8 cellular contexts compared by ENCODE assay signal in genomic region chr7:102363549-102364393, GRCh38. TPM values are rescaled to one million over a fixed set of nuclear protein-coding genes. Genes with fewer than 3 reads are reported as not detected.
A peak's percentile ranks its signal among the peaks of the same experiment; 100 is the strongest.
DNase-seq lines count a peak whose midpoint lies in the region; ATAC-seq, FAIRE-seq and TF ChIP-seq lines count a peak whose summit lies in the region.
"Not testable (repeated sequence)": the region's sequence is repeated elsewhere in the genome, so short reads cannot be mapped to it uniquely, and the experiment has no call there.

No MANE protein-coding gene starts in this region.

- H3K4me3 Mint-ChIP-seq in central memory CD8-positive, alpha-beta T cell, result peak overlapping the region; percentile 87

- H3K9me3 Mint-ChIP-seq in central memory CD8-positive, alpha-beta T cell, result not testable (repeated sequence)

- H3K4me3 ChIP-seq in AG10803 (ENCODE audit: low read length) (peak overlapping the region; percentile 62), keratinocyte (ENCODE audit: control insufficient read depth in 2 of 3, extremely low read depth in 1 of 3, insufficient read depth in 2 of 3, low read depth in 1 of 3, low read length in 3 of 3) (peak overlapping the region; percentile 60 to 66 (median 62))

- DNase-seq in AG10803 (ENCODE audit: low read depth) (peak; percentile 99), NCI-H226 (peak; percentile 98), keratinocyte (ENCODE audit: low read depth, low spot score) (peak; percentile 71)
- DNase-seq in activated CD4-positive, CD25-positive, alpha-beta regulatory T cell (lab: John Stamatoyannopoulos, UW), result peak; percentile 76 to 86 (median 82)
- peak; percentile 76 to 93 for DNase-seq in central memory CD8-positive, alpha-beta T cell (ENCODE audit: low spot score in 2 of 2)
- peak; percentile 82 to 92 (median 91) for DNase-seq in stimulated activated CD4-positive, alpha-beta T cell treated with anti-CD3 and anti-CD28 coated beads, Interleukin-12 subunit alpha, Interleukin-12 subunit beta, amount 100 ng/mL, for 48 hours (ENCODE audit: low read depth in 2 of 3, low spot score in 1 of 3)

- peak; percentile 99 for ATAC-seq in GM19023 (IDR thresholded peaks at IDR 0.05; ENCODE audit: unreplicated experiment)
- ATAC-seq in HG03196 (IDR thresholded peaks at IDR 0.05; ENCODE audit: unreplicated experiment), result peak; percentile 98
- peak; percentile 99 for ATAC-seq in central memory CD8-positive, alpha-beta T cell (replicated peaks; ENCODE audit: extremely low read depth, poor library complexity, severe bottlenecking)

- H3K79me2 ChIP-seq in keratinocyte (ENCODE audit: control insufficient read depth, insufficient read depth, low read length), result peaks cover 15% of the 10 kb centered on the region

- H2AFZ ChIP-seq in keratinocyte (ENCODE audit: control insufficient read depth, low read length), result peak overlapping the region; percentile 63

- not testable (repeated sequence) for H3K9me1 ChIP-seq in keratinocyte (ENCODE audit: control insufficient read depth, extremely low read depth, insufficient read depth, low read length)

- peak overlapping the region; percentile 73 for H3K9ac ChIP-seq in keratinocyte (ENCODE audit: control insufficient read depth, extremely low read depth, insufficient read depth, low read length)

- H3K27me3 ChIP-seq in keratinocyte (ENCODE audit: control insufficient read depth, extremely low read depth, insufficient read depth, low read length), result not testable (repeated sequence)

- peak; percentile 34 for TF ChIP-seq CTCF in AG10803 (conservative IDR thresholded peaks at IDR 0.05; ENCODE audit: low read length)
- not testable (repeated sequence) for TF ChIP-seq CTCF in keratinocyte (optimal IDR thresholded peaks at IDR 0.05 in 1 of 3, IDR thresholded peaks at IDR 0.05 in 1 of 3, conservative IDR thresholded peaks at IDR 0.05 in 1 of 3; ENCODE audit: extremely low read depth in 1 of 3, insufficient read depth in 2 of 3, low read length in 3 of 3)

- H3K36me3 Mint-ChIP-seq in central memory CD8-positive, alpha-beta T cell (ENCODE audit: insufficient read depth), result peaks cover 16% of the 10 kb centered on the region

- H3K36me3 ChIP-seq in keratinocyte (ENCODE audit: control insufficient read depth in 2 of 2, extremely low read depth in 1 of 2, insufficient read depth in 2 of 2, low read length in 2 of 2), result not testable (repeated sequence)

- peak overlapping the region; percentile 73 for H3K27ac Mint-ChIP-seq in central memory CD8-positive, alpha-beta T cell (ENCODE audit: low read depth)

- not testable (repeated sequence) for FAIRE-seq in keratinocyte (lab: Jason Lieb, UNC)

- not testable (repeated sequence) for H3K9me3 ChIP-seq in keratinocyte (ENCODE audit: control insufficient read depth, low read depth, low read length)

- not testable (repeated sequence) for H3K4me1 ChIP-seq in keratinocyte (ENCODE audit: control insufficient read depth, extremely low read depth, insufficient read depth, low read length)

- dilution Hi-C loops in keratinocyte (cut with MboI; ENCODE audit: extremely low pct_ligation_motif_present, low sequenced_read_pairs), result not testable (repeated sequence)

- H3K27me3 Mint-ChIP-seq in central memory CD8-positive, alpha-beta T cell, result not testable (repeated sequence)

- H3K4me2 ChIP-seq in keratinocyte (ENCODE audit: control insufficient read depth, extremely low read depth, insufficient read depth, low read depth, low read length), result peak overlapping the region; percentile 70

- H3K27ac ChIP-seq in keratinocyte (ENCODE audit: control insufficient read depth, insufficient read depth, low read length), result peak overlapping the region; percentile 40

- peaks cover 16% of the 10 kb centered on the region for H3K4me1 Mint-ChIP-seq in central memory CD8-positive, alpha-beta T cell

- not testable (repeated sequence) for H4K20me1 ChIP-seq in keratinocyte (ENCODE audit: control insufficient read depth, extremely low read depth, insufficient read depth, low read length)

RNA-seq across cellular contexts. Expression of gene SPDYE6, which starts 7.5 kb away (rescaled TPM):
- polyA plus RNA-seq in keratinocyte, result not detected in 3 replicates
- not detected for polyA plus RNA-seq in keratinocyte (2011; ENCODE audit: low read depth)
- polyA plus RNA-seq in keratinocyte (2011; cell fraction: cytosol; rRNA removed), result not detected in 2 replicates
- polyA plus RNA-seq in keratinocyte (2011; cell fraction: nucleus; rRNA removed), result 0.06 TPM in 1 of 2 replicates, not detected in the other
- 0.65 and 2.2 TPM in 2 replicates for polyA plus RNA-seq in keratinocyte (2012; ENCODE audit: low replicate concordance)
- polyA minus RNA-seq in keratinocyte, result 0.13 TPM in 1 of 3 replicates, not detected in the others
- not detected for polyA minus RNA-seq in keratinocyte (2011; cell fraction: cytosol; rRNA and poly(A)+ RNA removed)
- polyA minus RNA-seq in keratinocyte (2011; cell fraction: nucleus; rRNA and poly(A)+ RNA removed), result not detected in 2 replicates

RNA-seq across cellular contexts. Expression of gene PRKRIP1, which starts 32.4 kb away (rescaled TPM):
- polyA plus RNA-seq in keratinocyte, result 12.5 to 16.1 TPM (median 12.9 TPM) in 3 replicates
- polyA plus RNA-seq in keratinocyte (2011; ENCODE audit: low read depth), result 36.8 TPM
- polyA plus RNA-seq in keratinocyte (2011; cell fraction: cytosol; rRNA removed), result 4.7 and 6.4 TPM in 2 replicates
- 62.4 and 69.4 TPM in 2 replicates for polyA plus RNA-seq in keratinocyte (2011; cell fraction: nucleus; rRNA removed)
- 12.4 and 14.7 TPM in 2 replicates for polyA plus RNA-seq in keratinocyte (2012; ENCODE audit: low replicate concordance)
- 2.5 to 3.5 TPM (median 2.7 TPM) in 3 replicates for polyA minus RNA-seq in keratinocyte
- 6.1 TPM for polyA minus RNA-seq in keratinocyte (2011; cell fraction: cytosol; rRNA and poly(A)+ RNA removed)
- 8.3 and 8.8 TPM in 2 replicates for polyA minus RNA-seq in keratinocyte (2011; cell fraction: nucleus; rRNA and poly(A)+ RNA removed)

Comparison
In these comparisons a context has a peak if more than half of its experiments do, and no peak if none do; other contexts are left out.
1. Peak in every context shown above with its lines: DNase-seq, ATAC-seq, H3K4me3 ChIP-seq and H3K27ac ChIP-seq.